Comparison of ENCODE assay signal across 8 cellular contexts in the genomic region with DNA sequence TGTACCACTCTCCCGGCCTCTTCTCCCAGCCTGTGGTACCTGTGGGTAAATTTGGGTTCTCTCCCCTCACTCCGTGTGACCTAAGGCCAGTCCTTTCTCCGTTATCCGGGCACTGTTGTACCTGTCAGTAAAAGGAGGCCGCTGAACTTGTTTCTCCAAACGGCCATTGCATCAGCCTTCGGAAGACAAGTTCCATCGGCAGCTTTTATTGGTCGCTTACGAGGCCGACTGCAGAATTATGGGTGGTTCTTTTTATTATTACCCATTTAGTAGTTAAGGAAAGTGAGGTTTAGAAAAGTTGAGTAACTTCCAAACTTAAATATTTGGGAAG. TPM values are rescaled to one million over a fixed set of nuclear protein-coding genes. Genes with fewer than 3 reads are reported as not detected.
DNase-seq lines count a peak whose midpoint lies in the region; ATAC-seq and TF ChIP-seq lines count a peak whose summit lies in the region.

No MANE protein-coding gene starts in this region.

- peaks cover 51% of the 10 kb centered on the region for H3K36me3 Mint-ChIP-seq in activated naive CD8-positive, alpha-beta T cell treated with anti-CD3 and anti-CD28 coated beads, Interleukin-2, amount 50 U/mL, for 24 hours (ENCODE audit: low read depth)

- no peaks in the 10 kb centered on the region for H3K9me3 Mint-ChIP-seq in activated naive CD8-positive, alpha-beta T cell treated with anti-CD3 and anti-CD28 coated beads, Interleukin-2, amount 50 U/mL, for 24 hours

- peak overlapping the region; percentile 92 for H3K4me3 ChIP-seq in iPS DF 6.9 (ENCODE audit: low read length)
- peak overlapping the region; percentile 98 for H3K4me3 ChIP-seq in skeletal muscle satellite cell (ENCODE audit: low read length)

- peak overlapping the region; percentile 85 for H3K4me2 ChIP-seq in skeletal muscle satellite cell (ENCODE audit: low read length)

- no peaks in the 10 kb centered on the region for H3K4me1 ChIP-seq in iPS DF 6.9 (ENCODE audit: control insufficient read depth, insufficient read depth, low read length)
- peaks cover 15% of the 10 kb centered on the region for H3K4me1 ChIP-seq in skeletal muscle satellite cell (ENCODE audit: control insufficient read depth, insufficient read depth, low read length)

- H3K27me3 ChIP-seq in iPS DF 6.9 (ENCODE audit: control insufficient read depth, insufficient read depth, low read length) (no peaks in the 10 kb centered on the region), skeletal muscle satellite cell (ENCODE audit: control insufficient read depth, insufficient read depth, low read length) (no peaks in the 10 kb centered on the region)

- WGBS in iPS DF 6.9 (ENCODE audit: insufficient coverage, insufficient read length): no CpG with 5 or more reads among the region's 11 CpGs

- ATAC-seq in GM18498 (IDR thresholded peaks at IDR 0.05; ENCODE audit: unreplicated experiment) (peak; percentile 1), HG02678 (IDR thresholded peaks at IDR 0.05; ENCODE audit: unreplicated experiment) (no peak)
- ATAC-seq in activated naive CD8-positive, alpha-beta T cell treated with anti-CD3 and anti-CD28 coated beads, Interleukin-2, amount 50 U/mL, for 24 hours: no peak

- peak overlapping the region; percentile 95 for H3K4me3 Mint-ChIP-seq in activated naive CD8-positive, alpha-beta T cell treated with anti-CD3 and anti-CD28 coated beads, Interleukin-2, amount 50 U/mL, for 24 hours

- H3K36me3 ChIP-seq in KOPT-K1 (ENCODE audit: insufficient read depth, low read length): peaks cover 35% of the 10 kb centered on the region
- H3K36me3 ChIP-seq in iPS DF 6.9 (ENCODE audit: control insufficient read depth, insufficient read depth, low read length): peaks cover 11% of the 10 kb centered on the region
- H3K36me3 ChIP-seq in skeletal muscle satellite cell (ENCODE audit: insufficient read depth, low read length): peaks cover 39% of the 10 kb centered on the region

- DNase-seq in activated naive CD8-positive, alpha-beta T cell treated with anti-CD3 and anti-CD28 coated beads, Interleukin-2, amount 50 U/mL, for 24 hours: peak; percentile 25
- DNase-seq in iPS DF 6.9 (ENCODE audit: low read depth, low spot score) (no peak), T1000 (lab: John Stamatoyannopoulos, UW) (no peak)

- peak overlapping the region; percentile 94 for H3K27ac Mint-ChIP-seq in activated naive CD8-positive, alpha-beta T cell treated with anti-CD3 and anti-CD28 coated beads, Interleukin-2, amount 50 U/mL, for 24 hours

- H3K27ac ChIP-seq in 22Rv1: peak overlapping the region; percentile 87
- H3K27ac ChIP-seq in KOPT-K1 (ENCODE audit: low read depth, low read length, poor library complexity, severe bottlenecking): peak overlapping the region; percentile 59
- H3K27ac ChIP-seq in iPS DF 6.9 (ENCODE audit: low read length): no peak overlapping the region

- no peak for TF ChIP-seq CTCF in 22Rv1 (IDR thresholded peaks at IDR 0.05)

- H3K4me1 Mint-ChIP-seq in activated naive CD8-positive, alpha-beta T cell treated with anti-CD3 and anti-CD28 coated beads, Interleukin-2, amount 50 U/mL, for 24 hours: peaks cover 58% of the 10 kb centered on the region

- H3K27me3 Mint-ChIP-seq in activated naive CD8-positive, alpha-beta T cell treated with anti-CD3 and anti-CD28 coated beads, Interleukin-2, amount 50 U/mL, for 24 hours: no peaks in the 10 kb centered on the region

- H3K9ac ChIP-seq in skeletal muscle satellite cell (ENCODE audit: low read depth, low read length): peak overlapping the region; percentile 94

- H3K9me3 ChIP-seq in KOPT-K1 (ENCODE audit: insufficient read depth, low read length, poor library complexity, severe bottlenecking) (no peaks in the 10 kb centered on the region), iPS DF 6.9 (ENCODE audit: control insufficient read depth, insufficient read depth, low read length) (no peaks in the 10 kb centered on the region), skeletal muscle satellite cell (replicated peaks; ENCODE audit: low read length) (no peaks in the 10 kb centered on the region)

RNA-seq across cellular contexts. Expression of gene GRPEL2, which starts 0.6 kb away (rescaled TPM):
- 23.4 and 25.6 TPM in 2 replicates for total RNA-seq in skeletal muscle satellite cell (2012; rRNA removed)

RNA-seq across cellular contexts. Expression of gene PCYOX1L, which starts 12.0 kb away (rescaled TPM):
- total RNA-seq in skeletal muscle satellite cell (2012; rRNA removed): 9.0 and 10.6 TPM in 2 replicates

RNA-seq across cellular contexts. Expression of gene IL17B, which starts 33.2 kb away (rescaled TPM):
- total RNA-seq in skeletal muscle satellite cell (2012; rRNA removed): 0.44 TPM in 1 of 2 replicates, not detected in the other
